In the genomic region with DNA sequence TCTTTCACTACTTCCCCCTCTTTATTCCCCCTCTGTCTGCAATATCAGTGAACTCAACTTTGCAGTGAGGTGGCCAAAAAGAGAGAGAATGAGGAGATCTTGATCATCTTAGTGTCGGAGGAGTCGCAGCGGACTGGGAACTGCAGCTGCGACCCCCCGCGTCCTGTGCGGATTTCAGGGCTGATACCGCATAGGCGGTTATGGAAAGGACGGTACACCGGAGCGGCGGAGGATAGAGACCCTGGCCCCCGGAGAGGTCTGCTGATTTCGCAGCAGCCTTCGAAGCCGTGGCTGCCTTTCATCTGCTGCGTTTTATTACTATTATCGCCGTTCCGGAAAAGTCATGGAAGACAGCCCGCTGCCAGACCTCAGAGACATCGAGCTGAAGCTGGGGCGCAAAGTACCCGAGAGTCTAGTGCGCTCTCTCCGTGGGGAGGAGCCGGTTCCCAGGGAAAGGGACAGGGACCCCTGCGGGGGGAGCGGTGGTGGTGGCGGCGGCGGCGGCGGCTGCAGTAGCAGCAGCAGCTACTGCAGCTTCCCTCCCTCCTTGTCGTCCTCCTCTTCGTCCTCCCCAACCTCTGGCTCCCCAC, we compare ENCODE assay signal across 8 cellular contexts. TPM values are rescaled to one million over a fixed set of nuclear protein-coding genes. Genes with fewer than 3 reads are reported as not detected.
A peak's percentile ranks its signal among the peaks of the same experiment; 100 is the strongest.
DNase-seq lines count a peak whose midpoint lies in the region; ATAC-seq, FAIRE-seq and TF ChIP-seq lines count a peak whose summit lies in the region.

No MANE protein-coding gene starts in this region.

- H3K27me3 ChIP-seq in rectal smooth muscle tissue (ENCODE audit: control insufficient read depth, insufficient read depth, low read length): no peaks in the 10 kb centered on the region

- peaks cover 11% of the 10 kb centered on the region for H3K4me1 ChIP-seq in rectal smooth muscle tissue (ENCODE audit: control insufficient read depth, insufficient read depth, low read length)

- DNase-seq in COLO668 (lab: John Stamatoyannopoulos, UW; ENCODE audit: unreplicated experiment) (peak; percentile 65), UCSD-AML1 (lab: John Stamatoyannopoulos, UW; ENCODE audit: unreplicated experiment) (peak; percentile 14), left ventricle myocardium superior (peak; percentile 34), GM12892 (ENCODE audit: insufficient read length) (no peak), NCI-H1694 treated with DMSO at 0.1 percent for 48 hours (lab: John Stamatoyannopoulos, UW) (no peak)

- peak overlapping the region; percentile 80 for H3K9ac ChIP-seq in rectal smooth muscle tissue (ENCODE audit: low read length)

- no peak for FAIRE-seq in GM12892 (lab: Jason Lieb, UNC)

- ATAC-seq in HG02588 (IDR thresholded peaks at IDR 0.05; ENCODE audit: unreplicated experiment) (peak; percentile 19), left ventricle myocardium superior (peak; percentile 67), HG03378 (IDR thresholded peaks at IDR 0.05; ENCODE audit: unreplicated experiment) (no peak)

- H3K36me3 ChIP-seq in rectal smooth muscle tissue (ENCODE audit: control insufficient read depth, insufficient read depth, low read length): no peaks in the 10 kb centered on the region

- intact Hi-C loops in left ventricle myocardium superior (cut with micrococcal nuclease): loop anchor here (10.0 kb wide), 1 partner anchor 51 kb away; no protein-coding TSS in a partner anchor

- H3K27ac ChIP-seq in rectal smooth muscle tissue (ENCODE audit: low read depth, low read length): peak overlapping the region; percentile 93

- H3K4me3 ChIP-seq in rectal smooth muscle tissue (ENCODE audit: low read length): peak overlapping the region; percentile 93

- TF ChIP-seq POLR2A in GM12892 (IDR thresholded peaks at IDR 0.05; ENCODE audit: low read depth, low read length): no peak

RNA-seq across cellular contexts. Expression of gene LURAP1L, which starts 0.6 kb away (rescaled TPM):
- total RNA-seq in left ventricle myocardium superior: 2.4 TPM
- 0.34 TPM for polyA plus RNA-seq in GM12892 (2012; ENCODE audit: missing spikeins)

Comparison
In these comparisons a context has a peak if more than half of its experiments do, and no peak if none do; other contexts are left out.
1. DNase-seq: peak in COLO668 (single experiment), UCSD-AML1 (single experiment) and left ventricle myocardium superior (single experiment); none in GM12892 (single experiment) and NCI-H1694 treated with DMSO at 0.1 percent for 48 hours (single experiment).